ENCODE assay signal across 1 cellular context in the genomic region with DNA sequence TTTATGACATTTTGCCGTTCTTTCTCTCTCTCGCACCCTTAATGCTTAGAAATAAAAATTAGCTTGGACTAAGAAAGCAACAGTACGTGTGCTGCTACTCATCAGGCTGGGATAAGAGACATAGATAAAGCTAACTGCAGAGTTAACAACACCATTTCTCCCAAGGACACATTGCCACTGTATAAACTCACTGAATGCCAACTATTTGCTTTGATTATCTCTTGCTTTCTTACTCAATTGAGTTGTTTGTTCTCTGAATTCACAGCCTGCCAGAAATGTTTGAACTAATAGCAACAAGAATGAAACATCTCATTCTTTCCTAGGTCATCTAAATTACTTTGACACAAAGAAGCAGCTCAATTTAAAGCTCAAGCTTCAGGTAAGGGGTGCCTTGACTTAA.
TF ChIP-seq lines count a peak whose summit lies in the region.

No MANE protein-coding gene starts in this region.

TF ChIP-seq in A549, 52 proteins besides CTCF, POLR2A, EP300 and RAD21 (continued from another document):
- TF ChIP-seq USF2 (IDR thresholded peaks at IDR 0.05), result no peak
- no peak for TF ChIP-seq ZSCAN20 (CRISPR knock-in tag; IDR thresholded peaks at IDR 0.05)
- no peak for TF ChIP-seq ESRRA (IDR thresholded peaks at IDR 0.05; ENCODE audit: borderline replicate concordance, low read length)
- no peak for TF ChIP-seq RCOR1 (IDR thresholded peaks at IDR 0.05; ENCODE audit: low read depth, low read length)
- TF ChIP-seq ZC3H11A (IDR thresholded peaks at IDR 0.05), result no peak
